In the genomic region with DNA sequence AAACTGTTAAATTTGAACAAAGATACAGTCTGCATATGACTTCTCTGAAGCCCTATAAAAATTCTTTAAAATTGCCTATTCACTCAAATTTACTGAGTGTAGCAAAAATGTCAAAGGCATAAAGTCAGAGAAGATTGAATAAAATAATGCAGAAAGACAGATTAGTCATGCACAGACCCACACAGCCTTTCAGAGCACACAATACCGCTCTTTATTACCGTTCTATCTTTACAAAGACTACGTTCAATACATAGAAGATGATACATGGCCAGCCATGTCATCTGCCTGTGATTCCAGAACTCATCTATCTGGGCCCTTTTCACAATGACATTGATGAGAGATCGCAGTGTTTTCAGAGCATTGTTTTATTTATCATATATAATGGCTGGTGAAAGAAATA, we compare ENCODE assay signal across 20 cellular contexts.
"Had no signal": no experiment of that assay in that cellular context is flagged by ENCODE, and none has a peak within 500 bp of the region (broad histone marks: within the 10 kb centered on the region; RNA-seq: fewer than 3 reads in every experiment).

No MANE protein-coding gene starts in this region.

- H3K27me3 Mint-ChIP-seq: memory B cell; naive thymus-derived CD8-positive, alpha-beta T cell; stimulated activated naive B cell treated with anti-CD40 and anti-IgM and Interleukin-4, amounts not matched to agents 10 μg/mL and 1 μg/mL and 100 μg/mL, for 72 hours had no signal

- H3K4me3 Mint-ChIP-seq: activated naive CD4-positive, alpha-beta T cell treated with anti-CD3 and anti-CD28 coated beads, Interleukin-2, amount 10 ng/mL, durations not matched to agents 7 days and 5 days; memory B cell; naive thymus-derived CD8-positive, alpha-beta T cell; stimulated activated naive B cell treated with anti-CD40 and anti-IgM and Interleukin-4, amounts not matched to agents 10 μg/mL and 1 μg/mL and 100 μg/mL, for 72 hours had no signal

- H3K4me1 ChIP-seq: ascending aorta, breast epithelium, esophagus squamous epithelium, parathyroid adenoma, uterus had no signal

- DNase-seq: activated CD8-positive, alpha-beta memory T cell treated with anti-CD3 and anti-CD28 coated beads for 24 hours; activated CD8-positive, alpha-beta memory T cell treated with anti-CD3 and anti-CD28 coated beads, Interleukin-2, amount 50 U/mL, for 48 hours; activated effector memory CD4-positive, alpha-beta T cell treated with Interleukin-2 at 50 U/mL for 16 hours; activated naive CD4-positive, alpha-beta T cell treated with anti-CD3 and anti-CD28 coated beads, Interleukin-2, amount 10 ng/mL, durations not matched to agents 7 days and 5 days; activated T-cell treated with anti-CD3 and anti-CD28 coated beads, Interleukin-2, amount 50 U/mL, for 48 hours; cerebellar nuclear complex; effector CD8-positive, alpha-beta T cell; esophagus squamous epithelium; kidney glomerular epithelial cell; left ventricle myocardium superior; naive thymus-derived CD8-positive, alpha-beta T cell; retina; spleen; stimulated activated naive B cell treated with anti-CD40 and anti-IgM and Interleukin-4, amounts not matched to agents 10 μg/mL and 1 μg/mL and 100 μg/mL, for 72 hours; uterus had no signal

- H3K27me3 ChIP-seq: ascending aorta, breast epithelium, esophagus squamous epithelium, spleen, tibial nerve, uterus had no signal

- ATAC-seq: left ventricle myocardium superior; naive thymus-derived CD8-positive, alpha-beta T cell; stimulated activated naive B cell treated with anti-CD40 and anti-IgM and Interleukin-4, amounts not matched to agents 10 μg/mL and 1 μg/mL and 100 μg/mL, for 72 hours had no signal

- H3K36me3 Mint-ChIP-seq: activated naive CD4-positive, alpha-beta T cell treated with anti-CD3 and anti-CD28 coated beads, Interleukin-2, amount 10 ng/mL, durations not matched to agents 7 days and 5 days; memory B cell had no signal

- H3K79me2 ChIP-seq: parathyroid adenoma had no signal

- H3K9me3 ChIP-seq: ascending aorta, breast epithelium, esophagus squamous epithelium, spleen, tibial nerve, uterus had no signal

- H3K9me3 Mint-ChIP-seq: activated naive CD4-positive, alpha-beta T cell treated with anti-CD3 and anti-CD28 coated beads, Interleukin-2, amount 10 ng/mL, durations not matched to agents 7 days and 5 days; memory B cell; stimulated activated naive B cell treated with anti-CD40 and anti-IgM and Interleukin-4, amounts not matched to agents 10 μg/mL and 1 μg/mL and 100 μg/mL, for 72 hours had no signal

- H3K4me3 ChIP-seq: ascending aorta, breast epithelium, esophagus squamous epithelium, spleen, tibial nerve, uterus had no signal

- H2AFZ ChIP-seq: parathyroid adenoma had no signal

- H3K27ac Mint-ChIP-seq: memory B cell; stimulated activated naive B cell treated with anti-CD40 and anti-IgM and Interleukin-4, amounts not matched to agents 10 μg/mL and 1 μg/mL and 100 μg/mL, for 72 hours had no signal

- H3K27ac ChIP-seq: ascending aorta, breast epithelium, esophagus squamous epithelium, parathyroid adenoma, spleen, uterus had no signal

- H3K36me3 ChIP-seq: ascending aorta, breast epithelium, esophagus squamous epithelium, spleen, tibial nerve, uterus had no signal

- H3K4me1 Mint-ChIP-seq: activated naive CD4-positive, alpha-beta T cell treated with anti-CD3 and anti-CD28 coated beads, Interleukin-2, amount 10 ng/mL, durations not matched to agents 7 days and 5 days had no signal
